23 cellular contexts compared by ENCODE assay signal in the genomic region with DNA sequence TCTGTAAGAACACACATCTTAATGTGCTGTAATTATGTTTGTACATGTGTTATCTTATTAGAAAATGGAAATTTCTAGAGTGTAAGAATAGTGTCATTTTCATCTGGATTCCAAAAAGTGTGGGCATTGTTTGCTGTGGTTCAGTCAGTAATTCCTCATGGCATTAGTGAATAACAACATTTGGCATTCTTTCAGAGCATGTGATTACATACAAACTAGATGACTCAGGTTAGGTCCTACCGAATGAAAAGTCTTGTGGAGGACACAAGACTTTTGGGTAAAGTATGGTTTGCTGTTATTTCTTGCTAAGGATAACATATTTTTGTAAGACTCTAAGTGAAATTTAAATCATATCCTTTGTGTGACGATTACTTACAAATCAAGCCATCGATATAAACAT.
DNase-seq lines count a peak whose midpoint lies in the region; ATAC-seq and TF ChIP-seq lines count a peak whose summit lies in the region.
"Had no signal": no experiment of that assay in that cellular context is flagged by ENCODE, and none has a peak within 500 bp of the region (broad histone marks: within the 10 kb centered on the region; RNA-seq: fewer than 3 reads in every experiment).

No MANE protein-coding gene starts in this region.

- H3K4me3 Mint-ChIP-seq in T-helper 2 cell treated with Interferon-gamma antibody and Interleukin-4, amounts not matched to agents 5 μg/mL and 100 μg/mL, for 36 hours: no peak overlapping the region
- H3K4me3 Mint-ChIP-seq: activated naive CD8-positive, alpha-beta T cell treated with anti-CD3 and anti-CD28 coated beads for 36 hours; B cell; memory B cell; natural killer cell; stimulated activated naive CD8-positive, alpha-beta T cell treated with anti-CD3 and anti-CD28 coated beads, Interleukin-15, Interleukin-2, amounts not matched to agents 100 ng/mL and 50 ng/mL, for 24 hours had no signal

- H3K4me3 ChIP-seq in skeletal muscle cell (ENCODE audit: low read depth, low read length): no peak overlapping the region

- peaks cover 47% of the 10 kb centered on the region for H3K9me3 Mint-ChIP-seq in T-helper 2 cell treated with Interferon-gamma antibody and Interleukin-4, amounts not matched to agents 5 μg/mL and 100 μg/mL, for 36 hours
- H3K9me3 Mint-ChIP-seq: memory B cell had no signal

- no peaks in the 10 kb centered on the region for H3K4me1 Mint-ChIP-seq in T-helper 2 cell treated with Interferon-gamma antibody and Interleukin-4, amounts not matched to agents 5 μg/mL and 100 μg/mL, for 36 hours (ENCODE audit: low read depth)
- H3K4me1 Mint-ChIP-seq: activated naive CD8-positive, alpha-beta T cell treated with anti-CD3 and anti-CD28 coated beads for 36 hours; B cell; memory B cell; natural killer cell had no signal

- H3K27ac Mint-ChIP-seq in T-helper 2 cell treated with Interferon-gamma antibody and Interleukin-4, amounts not matched to agents 5 μg/mL and 100 μg/mL, for 36 hours: no peak overlapping the region
- H3K27ac Mint-ChIP-seq: activated naive CD8-positive, alpha-beta T cell treated with anti-CD3 and anti-CD28 coated beads for 36 hours; B cell; memory B cell; natural killer cell; stimulated activated naive CD8-positive, alpha-beta T cell treated with anti-CD3 and anti-CD28 coated beads, Interleukin-15, Interleukin-2, amounts not matched to agents 100 ng/mL and 50 ng/mL, for 24 hours had no signal

- no peak for ATAC-seq in SK-N-SH treated with all-trans-retinoic acid at 6 μM for 48 hours
- ATAC-seq: foreskin keratinocyte, natural killer cell had no signal

- no peaks in the 10 kb centered on the region for H3K36me3 Mint-ChIP-seq in T-helper 2 cell treated with Interferon-gamma antibody and Interleukin-4, amounts not matched to agents 5 μg/mL and 100 μg/mL, for 36 hours (ENCODE audit: low read depth)
- H3K36me3 Mint-ChIP-seq: activated naive CD8-positive, alpha-beta T cell treated with anti-CD3 and anti-CD28 coated beads for 36 hours; memory B cell had no signal

- peak; percentile 70 for DNase-seq in HCEC 1CT
- DNase-seq in amniotic epithelial cell (ENCODE audit: low read depth): peak; percentile 57
- peak; percentile 70 for DNase-seq in fibroblast of peridontal ligament (ENCODE audit: extremely low read depth)
- DNase-seq in skeletal muscle cell (ENCODE audit: low read depth): peak; percentile 37
- DNase-seq in NOMO-1 (lab: John Stamatoyannopoulos, UW; ENCODE audit: unreplicated experiment in 2 of 2): no peak
- DNase-seq in NCI-H510A (lab: John Stamatoyannopoulos, UW): no peak
- no peak for DNase-seq in T-helper 2 cell treated with Interferon-gamma antibody and Interleukin-4, amounts not matched to agents 5 μg/mL and 100 μg/mL, for 36 hours (ENCODE audit: low spot score)
- DNase-seq: activated naive CD8-positive, alpha-beta T cell treated with anti-CD3 and anti-CD28 coated beads for 36 hours; Caco-2; central memory CD4-positive, alpha-beta T cell; effector CD8-positive, alpha-beta T cell; GOT3; kidney glomerular epithelial cell; MV-4-11; natural killer cell; NCI-H187; NCI-H226; trophoblast cell had no signal

- H3K27me3 Mint-ChIP-seq in T-helper 2 cell treated with Interferon-gamma antibody and Interleukin-4, amounts not matched to agents 5 μg/mL and 100 μg/mL, for 36 hours (ENCODE audit: low read depth): no peaks in the 10 kb centered on the region
- H3K27me3 Mint-ChIP-seq: activated naive CD8-positive, alpha-beta T cell treated with anti-CD3 and anti-CD28 coated beads for 36 hours; B cell; memory B cell; stimulated activated naive CD8-positive, alpha-beta T cell treated with anti-CD3 and anti-CD28 coated beads, Interleukin-15, Interleukin-2, amounts not matched to agents 100 ng/mL and 50 ng/mL, for 24 hours had no signal

TF ChIP-seq in SK-N-SH treated with all-trans-retinoic acid at 6 μM for 48 hours, 23 proteins besides CTCF, POLR2A, EP300 and RAD21:
- TF ChIP-seq ZFP30 (CRISPR knock-in tag; IDR thresholded peaks at IDR 0.05) (no peak), SNAI2 (CRISPR knock-in tag; IDR thresholded peaks at IDR 0.05) (no peak), ISL1 (CRISPR knock-in tag; IDR thresholded peaks at IDR 0.05) (no peak)
- TF ChIP-seq, protein P1, sequence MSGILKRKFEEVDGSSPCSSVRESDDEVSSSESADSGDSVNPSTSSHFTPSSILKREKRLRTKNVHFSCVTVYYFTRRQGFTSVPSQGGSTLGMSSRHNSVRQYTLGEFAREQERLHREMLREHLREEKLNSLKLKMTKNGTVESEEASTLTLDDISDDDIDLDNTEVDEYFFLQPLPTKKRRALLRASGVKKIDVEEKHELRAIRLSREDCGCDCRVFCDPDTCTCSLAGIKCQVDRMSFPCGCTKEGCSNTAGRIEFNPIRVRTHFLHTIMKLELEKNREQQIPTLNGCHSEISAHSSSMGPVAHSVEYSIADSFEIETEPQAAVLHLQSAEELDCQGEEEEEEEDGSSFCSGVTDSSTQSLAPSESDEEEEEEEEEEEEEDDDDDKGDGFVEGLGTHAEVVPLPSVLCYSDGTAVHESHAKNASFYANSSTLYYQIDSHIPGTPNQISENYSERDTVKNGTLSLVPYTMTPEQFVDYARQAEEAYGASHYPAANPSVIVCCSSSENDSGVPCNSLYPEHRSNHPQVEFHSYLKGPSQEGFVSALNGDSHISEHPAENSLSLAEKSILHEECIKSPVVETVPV (CRISPR knock-in tag; IDR thresholded peaks at IDR 0.05): no peak
- TF ChIP-seq, protein P2, sequence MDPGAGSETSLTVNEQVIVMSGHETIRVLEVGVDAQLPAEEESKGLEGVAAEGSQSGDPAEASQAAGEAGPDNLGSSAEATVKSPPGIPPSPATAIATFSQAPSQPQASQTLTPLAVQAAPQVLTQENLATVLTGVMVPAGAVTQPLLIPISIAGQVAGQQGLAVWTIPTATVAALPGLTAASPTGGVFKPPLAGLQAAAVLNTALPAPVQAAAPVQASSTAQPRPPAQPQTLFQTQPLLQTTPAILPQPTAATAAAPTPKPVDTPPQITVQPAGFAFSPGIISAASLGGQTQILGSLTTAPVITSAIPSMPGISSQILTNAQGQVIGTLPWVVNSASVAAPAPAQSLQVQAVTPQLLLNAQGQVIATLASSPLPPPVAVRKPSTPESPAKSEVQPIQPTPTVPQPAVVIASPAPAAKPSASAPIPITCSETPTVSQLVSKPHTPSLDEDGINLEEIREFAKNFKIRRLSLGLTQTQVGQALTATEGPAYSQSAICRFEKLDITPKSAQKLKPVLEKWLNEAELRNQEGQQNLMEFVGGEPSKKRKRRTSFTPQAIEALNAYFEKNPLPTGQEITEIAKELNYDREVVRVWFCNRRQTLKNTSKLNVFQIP (CRISPR knock-in tag; IDR thresholded peaks at IDR 0.05; ENCODE audit: borderline replicate concordance, low read depth): no peak

Comparison
In these comparisons a context has a peak if more than half of its experiments do, and no peak if none do; other contexts are left out.
1. DNase-seq: peak in HCEC 1CT (single experiment), amniotic epithelial cell (single experiment), fibroblast of peridontal ligament (single experiment) and skeletal muscle cell (single experiment); none in NOMO-1 (0 of 2), NCI-H510A (single experiment) and T-helper 2 cell treated with Interferon-gamma antibody and Interleukin-4, amounts not matched to agents 5 μg/mL and 100 μg/mL, for 36 hours (single experiment).